14 cellular contexts compared by ENCODE assay signal in genomic region chr16:10576390-10577304, GRCh38. TPM values are rescaled to one million over a fixed set of nuclear protein-coding genes. Genes with fewer than 3 reads are reported as not detected.
DNase-seq lines count a peak whose midpoint lies in the region; ATAC-seq and TF ChIP-seq lines count a peak whose summit lies in the region.
"Had no signal": no experiment of that assay in that cellular context is flagged by ENCODE, and none has a peak within 500 bp of the region (broad histone marks: within the 10 kb centered on the region; RNA-seq: fewer than 3 reads in every experiment).

No MANE protein-coding gene starts in this region.

- H3K9ac ChIP-seq in endocrine pancreas (ENCODE audit: control insufficient read depth, insufficient read depth, low read length) (no peak overlapping the region), mucosa of stomach (ENCODE audit: low read length) (peak overlapping the region; percentile 31), subcutaneous abdominal adipose tissue (ENCODE audit: low read length in 5 of 5) (no peak overlapping the region)

- peaks cover 3% of the 10 kb centered on the region for H3K27me3 Mint-ChIP-seq in HFFc6 (ENCODE audit: insufficient read depth)
- peaks cover 43% of the 10 kb centered on the region for H3K27me3 Mint-ChIP-seq in activated T-cell treated with anti-CD3 and anti-CD28 coated beads, Interleukin-2, amount 50 U/mL, for 24 hours

- H3K36me3 ChIP-seq in endocrine pancreas (ENCODE audit: control insufficient read depth, insufficient read depth, low read length): no peaks in the 10 kb centered on the region
- H3K36me3 ChIP-seq in mucosa of stomach (ENCODE audit: control insufficient read depth, insufficient read depth, low read length): no peaks in the 10 kb centered on the region
- H3K36me3 ChIP-seq in subcutaneous abdominal adipose tissue (ENCODE audit: control insufficient read depth in 5 of 5, insufficient read depth in 5 of 5, low read length in 5 of 5): peaks cover 0 to under 1% (median 0%) of the 10 kb centered on the region in 5 donors
- H3K36me3 ChIP-seq: neutrophil had no signal

- peaks cover 56% of the 10 kb centered on the region for H3K4me1 Mint-ChIP-seq in HFFc6 (ENCODE audit: low read depth)
- H3K4me1 Mint-ChIP-seq in activated T-cell treated with anti-CD3 and anti-CD28 coated beads, Interleukin-2, amount 50 U/mL, for 24 hours (ENCODE audit: low read depth): peaks cover 2% of the 10 kb centered on the region
- H3K4me1 Mint-ChIP-seq: central memory CD8-positive, alpha-beta T cell had no signal

- peak overlapping the region; percentile 68 for H3K27ac Mint-ChIP-seq in HFFc6
- H3K27ac Mint-ChIP-seq in activated T-cell treated with anti-CD3 and anti-CD28 coated beads, Interleukin-2, amount 50 U/mL, for 24 hours: no peak overlapping the region
- H3K27ac Mint-ChIP-seq: T-helper 1 cell treated with Interleukin-12 subunit alpha and Interleukin-12 subunit beta and Interleukin-4 antibody, amounts not matched to agents 30 μg/mL and 1 μg/mL, for 36 hours had no signal

- H3K27ac ChIP-seq in subcutaneous abdominal adipose tissue (ENCODE audit: low read depth, low read length): peak overlapping the region; percentile 28
- H3K27ac ChIP-seq: neutrophil had no signal

- H3K9me3 ChIP-seq in endocrine pancreas (ENCODE audit: control insufficient read depth, low read length) (no peaks in the 10 kb centered on the region), mucosa of stomach (ENCODE audit: control insufficient read depth, low read length) (no peaks in the 10 kb centered on the region), subcutaneous abdominal adipose tissue (ENCODE audit: control insufficient read depth in 5 of 5, low read length in 5 of 5) (no peaks in the 10 kb centered on the region)
- H3K9me3 ChIP-seq: neutrophil had no signal

- no peaks in the 10 kb centered on the region for H3K9me3 Mint-ChIP-seq in HFFc6
- no peaks in the 10 kb centered on the region for H3K9me3 Mint-ChIP-seq in activated T-cell treated with anti-CD3 and anti-CD28 coated beads, Interleukin-2, amount 50 U/mL, for 24 hours
- H3K9me3 Mint-ChIP-seq: central memory CD8-positive, alpha-beta T cell; T-helper 1 cell treated with Interleukin-12 subunit alpha and Interleukin-12 subunit beta and Interleukin-4 antibody, amounts not matched to agents 30 μg/mL and 1 μg/mL, for 36 hours had no signal

- ATAC-seq in GM19023 (IDR thresholded peaks at IDR 0.05; ENCODE audit: unreplicated experiment): no peak
- ATAC-seq in GM18498 (IDR thresholded peaks at IDR 0.05; ENCODE audit: unreplicated experiment): no peak

- DNase-seq in HFFc6 (no peak), COLO668 (lab: John Stamatoyannopoulos, UW; ENCODE audit: unreplicated experiment) (no peak)
- DNase-seq in activated T-cell treated with anti-CD3 and anti-CD28 coated beads, Interleukin-2, amount 50 U/mL, for 24 hours: no peak
- DNase-seq: activated CD4-positive, alpha-beta T cell treated with anti-CD3 and anti-CD28 coated beads, Interleukin-2, amount 50 U/mL, for 4 hours; activated gamma-delta T cell; erythroblast had no signal

- no peak for TF ChIP-seq CTCF in HFFc6 (IDR thresholded peaks at IDR 0.05)

- no peaks in the 10 kb centered on the region for H3K36me3 Mint-ChIP-seq in HFFc6 (ENCODE audit: low read depth)
- no peaks in the 10 kb centered on the region for H3K36me3 Mint-ChIP-seq in activated T-cell treated with anti-CD3 and anti-CD28 coated beads, Interleukin-2, amount 50 U/mL, for 24 hours (ENCODE audit: low read depth)

- H3K27me3 ChIP-seq in endocrine pancreas (ENCODE audit: control insufficient read depth, insufficient read depth, low read length) (no peaks in the 10 kb centered on the region), mucosa of stomach (ENCODE audit: control insufficient read depth, insufficient read depth, low read length) (no peaks in the 10 kb centered on the region), subcutaneous abdominal adipose tissue (ENCODE audit: control insufficient read depth in 5 of 5, insufficient read depth in 4 of 5, low read length in 5 of 5) (no peaks in the 10 kb centered on the region)

- no peak overlapping the region for H3K4me3 Mint-ChIP-seq in HFFc6
- H3K4me3 Mint-ChIP-seq in activated T-cell treated with anti-CD3 and anti-CD28 coated beads, Interleukin-2, amount 50 U/mL, for 24 hours: no peak overlapping the region
- H3K4me3 Mint-ChIP-seq: central memory CD8-positive, alpha-beta T cell; T-helper 1 cell treated with Interleukin-12 subunit alpha and Interleukin-12 subunit beta and Interleukin-4 antibody, amounts not matched to agents 30 μg/mL and 1 μg/mL, for 36 hours had no signal

- H3K4me3 ChIP-seq in endocrine pancreas (ENCODE audit: control insufficient read depth, insufficient read depth, low read length) (peak overlapping the region; percentile 1), mucosa of stomach (ENCODE audit: low read length) (no peak overlapping the region), subcutaneous abdominal adipose tissue (ENCODE audit: low read depth in 1 of 5, low read length in 5 of 5) (peak overlapping the region in 4 of 5 donors; percentile 16 to 46 (median 26))

- H3K4me1 ChIP-seq in endocrine pancreas (ENCODE audit: control insufficient read depth, insufficient read depth, low read length) (no peaks in the 10 kb centered on the region), mucosa of stomach (ENCODE audit: control insufficient read depth, insufficient read depth, low read length) (peaks cover 33% of the 10 kb centered on the region), subcutaneous abdominal adipose tissue (ENCODE audit: control insufficient read depth in 5 of 5, insufficient read depth in 5 of 5, low read length in 5 of 5) (peaks cover 6 to 56% (median 46%) of the 10 kb centered on the region in 5 donors)

RNA-seq across cellular contexts. Expression of gene EMP2, which starts 3.8 kb away (rescaled TPM):
- total RNA-seq in HFFc6 (2021; fragmentation: NEBNext Ultra II Directional; extraction: Animal tissue kit (Norgen Biotek cat#: 25700)): 10 to 100 TPM; 14.3 to 35.7 (median 29.7) TPM
